Comparison of ENCODE assay signal across 16 cellular contexts in the genomic region with DNA sequence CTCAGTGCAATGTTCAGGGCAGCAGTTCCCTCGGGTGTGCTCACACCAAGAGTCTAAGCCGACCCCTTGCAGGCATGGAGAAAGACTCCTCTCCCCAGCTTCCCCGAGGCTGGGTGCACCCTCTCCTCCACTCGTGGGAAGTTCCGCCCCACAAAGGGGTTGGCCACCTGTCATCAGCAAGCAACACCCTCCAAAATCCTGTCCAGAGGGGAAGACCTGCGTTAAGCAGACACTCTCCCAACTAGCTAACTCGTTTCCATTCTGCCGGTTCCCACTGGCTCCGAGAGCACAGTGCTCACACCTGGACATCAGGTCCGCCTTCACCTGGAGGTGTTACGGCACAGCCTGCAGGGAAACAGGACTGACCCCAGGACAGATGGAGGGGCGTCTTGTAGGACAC.
A peak's percentile ranks its signal among the peaks of the same experiment; 100 is the strongest.
DNase-seq lines count a peak whose midpoint lies in the region; ATAC-seq, FAIRE-seq and TF ChIP-seq lines count a peak whose summit lies in the region.
"Had no signal": no experiment of that assay in that cellular context is flagged by ENCODE, and none has a peak within 500 bp of the region (broad histone marks: within the 10 kb centered on the region; RNA-seq: fewer than 3 reads in every experiment).

No MANE protein-coding gene starts in this region.

- intact Hi-C loops in esophagus squamous epithelium (cut with DNase I): no loop called here

- DNase-seq in AG20443 (ENCODE audit: low spot score) (peak; percentile 4), RPMI8226 (peak; percentile 51), neural progenitor cell (ENCODE audit: low spot score) (peak; percentile 0), urothelium cell line (ENCODE audit: low spot score) (peak; percentile 1), DMS114 treated with DMSO at 0.1 percent for 48 hours (lab: John Stamatoyannopoulos, UW; ENCODE audit: unreplicated experiment) (no peak), esophagus squamous epithelium (lab: John Stamatoyannopoulos, UW) (no peak)
- DNase-seq: 8988T; CD4-positive, alpha-beta memory T cell; COR-L47; GF-D8; GOT3; H9 had no signal

- H3K27me3 Mint-ChIP-seq in neural progenitor cell (ENCODE audit: insufficient read depth, low read depth): peaks cover 8% of the 10 kb centered on the region

- no peaks in the 10 kb centered on the region for H3K4me1 ChIP-seq in neural progenitor cell
- peaks cover 0 to 10% (median 0%) of the 10 kb centered on the region in 3 donors for H3K4me1 ChIP-seq in esophagus squamous epithelium

- H3K4me3 ChIP-seq in neural progenitor cell (no peak overlapping the region), esophagus squamous epithelium (no peak overlapping the region)

- FAIRE-seq in urothelium cell line (lab: Jason Lieb, UNC): no peak
- FAIRE-seq: D721Med, GM19239 had no signal

- peaks cover 11% of the 10 kb centered on the region for H3K9me3 Mint-ChIP-seq in neural progenitor cell

- H3K4me1 Mint-ChIP-seq in neural progenitor cell: no peaks in the 10 kb centered on the region

- no peaks in the 10 kb centered on the region for H3F3A ChIP-seq in neural progenitor cell (ENCODE audit: low read depth)

- no peak for TF ChIP-seq POLR2A in esophagus squamous epithelium (IDR thresholded peaks at IDR 0.05)

- H3K79me2 ChIP-seq in neural progenitor cell (ENCODE audit: low read depth): no peaks in the 10 kb centered on the region

- H3K36me3 ChIP-seq in neural progenitor cell (no peaks in the 10 kb centered on the region), esophagus squamous epithelium (no peaks in the 10 kb centered on the region)

- H2AFZ ChIP-seq in neural progenitor cell (replicated peaks): no peak overlapping the region

- H3K9ac ChIP-seq in neural progenitor cell: no peak overlapping the region

- H3K27ac Mint-ChIP-seq in neural progenitor cell: peak overlapping the region; percentile 85
- H3K27ac Mint-ChIP-seq: H9 had no signal

- H3K36me3 Mint-ChIP-seq in neural progenitor cell: no peaks in the 10 kb centered on the region
- H3K36me3 Mint-ChIP-seq: CD4-positive, alpha-beta memory T cell had no signal

- 59 to 74% methylated on average over 3 to 4 of the region's 12 CpGs for WGBS in esophagus squamous epithelium, 2 donors

- no peak overlapping the region for H3K4me3 Mint-ChIP-seq in neural progenitor cell
- H3K4me3 Mint-ChIP-seq: CD4-positive, alpha-beta memory T cell; H9 had no signal

- H3K27ac ChIP-seq in neural progenitor cell (no peak overlapping the region), esophagus squamous epithelium (no peak overlapping the region)
- H3K27ac ChIP-seq: C4-2B had no signal

- no peak for TF ChIP-seq CTCF in neural progenitor cell (IDR thresholded peaks at IDR 0.05)
- no peak for TF ChIP-seq CTCF in esophagus squamous epithelium (IDR thresholded peaks at IDR 0.05)

- no peaks in the 10 kb centered on the region for H3K9me3 ChIP-seq in neural progenitor cell (ENCODE audit: low read depth)
- H3K9me3 ChIP-seq in esophagus squamous epithelium: no peaks in the 10 kb centered on the region

- H3K27me3 ChIP-seq in neural progenitor cell (peaks cover 11% of the 10 kb centered on the region), esophagus squamous epithelium (peaks cover 0 to 33% (median 1%) of the 10 kb centered on the region in 4 donors)

- no peak for ATAC-seq in SK-N-SH treated with all-trans-retinoic acid at 6 μM for 48 hours

- no peaks in the 10 kb centered on the region for H4K20me1 ChIP-seq in neural progenitor cell (ENCODE audit: low read depth)

- H3K4me2 ChIP-seq in neural progenitor cell: no peak overlapping the region

TF ChIP-seq in SK-N-SH treated with all-trans-retinoic acid at 6 μM for 48 hours, 23 proteins besides CTCF, POLR2A, EP300 and RAD21:
- no peak for TF ChIP-seq SNAI2 (CRISPR knock-in tag; IDR thresholded peaks at IDR 0.05)
- no peak for TF ChIP-seq ZNF70 (CRISPR knock-in tag; IDR thresholded peaks at IDR 0.05)
- TF ChIP-seq ZFP3 (CRISPR knock-in tag; IDR thresholded peaks at IDR 0.05): no peak
- TF ChIP-seq TOX (CRISPR knock-in tag; IDR thresholded peaks at IDR 0.05; ENCODE audit: borderline replicate concordance): no peak
- TF ChIP-seq BACH2 (CRISPR knock-in tag; IDR thresholded peaks at IDR 0.05; ENCODE audit: borderline replicate concordance): no peak
- no peak for TF ChIP-seq TSHZ2 (CRISPR knock-in tag; IDR thresholded peaks at IDR 0.05)
- TF ChIP-seq, protein P1, sequence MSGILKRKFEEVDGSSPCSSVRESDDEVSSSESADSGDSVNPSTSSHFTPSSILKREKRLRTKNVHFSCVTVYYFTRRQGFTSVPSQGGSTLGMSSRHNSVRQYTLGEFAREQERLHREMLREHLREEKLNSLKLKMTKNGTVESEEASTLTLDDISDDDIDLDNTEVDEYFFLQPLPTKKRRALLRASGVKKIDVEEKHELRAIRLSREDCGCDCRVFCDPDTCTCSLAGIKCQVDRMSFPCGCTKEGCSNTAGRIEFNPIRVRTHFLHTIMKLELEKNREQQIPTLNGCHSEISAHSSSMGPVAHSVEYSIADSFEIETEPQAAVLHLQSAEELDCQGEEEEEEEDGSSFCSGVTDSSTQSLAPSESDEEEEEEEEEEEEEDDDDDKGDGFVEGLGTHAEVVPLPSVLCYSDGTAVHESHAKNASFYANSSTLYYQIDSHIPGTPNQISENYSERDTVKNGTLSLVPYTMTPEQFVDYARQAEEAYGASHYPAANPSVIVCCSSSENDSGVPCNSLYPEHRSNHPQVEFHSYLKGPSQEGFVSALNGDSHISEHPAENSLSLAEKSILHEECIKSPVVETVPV (CRISPR knock-in tag; IDR thresholded peaks at IDR 0.05): no peak
- no peak for TF ChIP-seq PPARA (CRISPR knock-in tag; IDR thresholded peaks at IDR 0.05; ENCODE audit: borderline replicate concordance)
- TF ChIP-seq ZNF8 (CRISPR knock-in tag; IDR thresholded peaks at IDR 0.05): no peak
- TF ChIP-seq CSDC2 (CRISPR knock-in tag; IDR thresholded peaks at IDR 0.05): no peak
- TF ChIP-seq ARNTL (CRISPR knock-in tag; IDR thresholded peaks at IDR 0.05; ENCODE audit: borderline replicate concordance, low read depth): no peak
- no peak for TF ChIP-seq ESRRG (CRISPR knock-in tag; IDR thresholded peaks at IDR 0.05)
- TF ChIP-seq RARB (CRISPR knock-in tag; IDR thresholded peaks at IDR 0.05): no peak
- TF ChIP-seq TCF4 (CRISPR knock-in tag; IDR thresholded peaks at IDR 0.05; ENCODE audit: borderline replicate concordance): no peak
- TF ChIP-seq POU6F1 (CRISPR knock-in tag; IDR thresholded peaks at IDR 0.05; ENCODE audit: borderline replicate concordance, low read depth): no peak
- no peak for TF ChIP-seq ZC3H10 (CRISPR knock-in tag; IDR thresholded peaks at IDR 0.05)
- TF ChIP-seq, protein P2, sequence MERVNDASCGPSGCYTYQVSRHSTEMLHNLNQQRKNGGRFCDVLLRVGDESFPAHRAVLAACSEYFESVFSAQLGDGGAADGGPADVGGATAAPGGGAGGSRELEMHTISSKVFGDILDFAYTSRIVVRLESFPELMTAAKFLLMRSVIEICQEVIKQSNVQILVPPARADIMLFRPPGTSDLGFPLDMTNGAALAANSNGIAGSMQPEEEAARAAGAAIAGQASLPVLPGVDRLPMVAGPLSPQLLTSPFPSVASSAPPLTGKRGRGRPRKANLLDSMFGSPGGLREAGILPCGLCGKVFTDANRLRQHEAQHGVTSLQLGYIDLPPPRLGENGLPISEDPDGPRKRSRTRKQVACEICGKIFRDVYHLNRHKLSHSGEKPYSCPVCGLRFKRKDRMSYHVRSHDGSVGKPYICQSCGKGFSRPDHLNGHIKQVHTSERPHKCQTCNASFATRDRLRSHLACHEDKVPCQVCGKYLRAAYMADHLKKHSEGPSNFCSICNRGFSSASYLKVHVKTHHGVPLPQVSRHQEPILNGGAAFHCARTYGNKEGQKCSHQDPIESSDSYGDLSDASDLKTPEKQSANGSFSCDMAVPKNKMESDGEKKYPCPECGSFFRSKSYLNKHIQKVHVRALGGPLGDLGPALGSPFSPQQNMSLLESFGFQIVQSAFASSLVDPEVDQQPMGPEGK (CRISPR knock-in tag; IDR thresholded peaks at IDR 0.05; ENCODE audit: borderline replicate concordance): no peak
- no peak for TF ChIP-seq ZNF565 (CRISPR knock-in tag; conservative IDR thresholded peaks at IDR 0.05; ENCODE audit: low read depth)
- no peak for TF ChIP-seq OSR1 (CRISPR knock-in tag; IDR thresholded peaks at IDR 0.05)
TF ChIP-seq in SK-N-SH treated with all-trans-retinoic acid at 6 μM for 48 hours: peak in this region for 0.

Comparison
In these comparisons a context has a peak if more than half of its experiments do, and no peak if none do; other contexts are left out.
1. DNase-seq: peak in AG20443 (single experiment), RPMI8226 (single experiment), neural progenitor cell (single experiment) and urothelium cell line (single experiment); none in DMS114 treated with DMSO at 0.1 percent for 48 hours (single experiment) and esophagus squamous epithelium (single experiment).